10 cellular contexts compared by ENCODE assay signal in genomic region chr1:24558902-24559791, GRCh38. TPM values are rescaled to one million over a fixed set of nuclear protein-coding genes. Genes with fewer than 3 reads are reported as not detected.
DNase-seq lines count a peak whose midpoint lies in the region; ATAC-seq, FAIRE-seq and TF ChIP-seq lines count a peak whose summit lies in the region.
"Had no signal": no experiment of that assay in that cellular context is flagged by ENCODE, and none has a peak within 500 bp of the region (broad histone marks: within the 10 kb centered on the region; RNA-seq: fewer than 3 reads in every experiment).

No MANE protein-coding gene starts in this region.

- H3K27ac ChIP-seq in MM.1S (ENCODE audit: low read length) (no peak overlapping the region), mammary epithelial cell (ENCODE audit: insufficient read depth, low read depth, low read length) (no peak overlapping the region), HepG2 (ENCODE audit: extremely low read length, insufficient read depth, low read length) (peak overlapping the region; percentile 59)
- H3K27ac ChIP-seq: epithelial cell of prostate had no signal

- no peak overlapping the region for H3K4me2 ChIP-seq in MM.1S (ENCODE audit: low read depth, low read length)
- no peak overlapping the region for H3K4me2 ChIP-seq in mammary epithelial cell (ENCODE audit: insufficient read depth, low read depth, low read length)
- H3K4me2 ChIP-seq in HepG2 (ENCODE audit: low read depth, low read length), result peak overlapping the region; percentile 96

- H2AFZ ChIP-seq in MM.1S (ENCODE audit: low read length), result peak overlapping the region; percentile 20; the same call in 1 of the 2 replicates
- peak overlapping the region; percentile 54 for H2AFZ ChIP-seq in mammary epithelial cell (ENCODE audit: low read depth, low read length)
- no peak overlapping the region for H2AFZ ChIP-seq in HepG2 (ENCODE audit: low read length)

- in situ Hi-C loops in mammary epithelial cell (cut with MboI; ENCODE audit: low sequenced_read_pairs in 2 of 2), result no loop called here
- in situ Hi-C loops in HepG2 (cut with HindIII; ENCODE audit: extremely low pct_ligation_motif_present, low pct_unique_long_range_greater_than_20kb), result no loop called here

- BruUV-seq in mammary epithelial cell (replicated peaks; lab: Mats Ljungman, UMichigan) (no TSS peak), HepG2 (replicated peaks; lab: Mats Ljungman, UMichigan) (no TSS peak)

- ATAC-seq in HepG2 (peak; percentile 71), GM19397 (IDR thresholded peaks at IDR 0.05; ENCODE audit: unreplicated experiment) (no peak), GM19023 (IDR thresholded peaks at IDR 0.05; ENCODE audit: unreplicated experiment) (no peak), GM21360 (IDR thresholded peaks at IDR 0.05; ENCODE audit: unreplicated experiment) (no peak)

- intact Hi-C loops in mammary epithelial cell (cut with micrococcal nuclease) (no loop called here), HepG2 (cut with micrococcal nuclease; ENCODE audit: unreplicated experiment) (loop anchor here (5.0 kb wide), 2 partner anchors 57 to 78 kb away; partner anchors contain the start of gene RCAN3)

- H3K9ac ChIP-seq in MM.1S (ENCODE audit: low read length), result no peak overlapping the region
- no peak overlapping the region for H3K9ac ChIP-seq in mammary epithelial cell (ENCODE audit: insufficient read depth, low read length)
- no peak overlapping the region; the same call in 1 of the 2 replicates for H3K9ac ChIP-seq in HepG2 (ENCODE audit: insufficient read depth, low read depth, low read length)

- H3K4me1 ChIP-seq in MM.1S (ENCODE audit: low read length) (peaks cover 26% of the 10 kb centered on the region), mammary epithelial cell (ENCODE audit: insufficient read depth, low read length) (peaks cover 16% of the 10 kb centered on the region), HepG2 (ENCODE audit: insufficient read depth, low read length) (peaks cover 60% of the 10 kb centered on the region)

- H3K27me3 ChIP-seq in MM.1S (replicated peaks; ENCODE audit: insufficient read depth, low read length) (no peaks in the 10 kb centered on the region), mammary epithelial cell (ENCODE audit: insufficient read depth, low read length) (no peaks in the 10 kb centered on the region), HepG2 (ENCODE audit: control insufficient read depth in 1 of 2, insufficient read depth in 2 of 2, low read length in 2 of 2) (no peaks in the 10 kb centered on the region)

- H3K79me2 ChIP-seq in MM.1S (ENCODE audit: low read length) (no peaks in the 10 kb centered on the region), mammary epithelial cell (ENCODE audit: insufficient read depth, low read length) (no peaks in the 10 kb centered on the region), HepG2 (ENCODE audit: insufficient read depth, low read length) (peaks cover 4% of the 10 kb centered on the region)

- H3K4me3 ChIP-seq in AG09309 (ENCODE audit: control insufficient read depth, low read depth, low read length), result no peak overlapping the region
- H3K4me3 ChIP-seq in MM.1S (ENCODE audit: low read length), result no peak overlapping the region
- H3K4me3 ChIP-seq in mammary epithelial cell (replicated peaks in 1 of 3; ENCODE audit: insufficient read depth in 1 of 3, low read depth in 2 of 3, low read length in 3 of 3), result no peak overlapping the region
- H3K4me3 ChIP-seq in HepG2 (replicated peaks in 1 of 3; ENCODE audit: insufficient read depth in 1 of 3, low read depth in 2 of 3, low read length in 3 of 3), result peak overlapping the region in 1 of 3 experiments; percentile 82; a peak in 1 of 6 replicates

- FAIRE-seq in HepG2 (lab: Jason Lieb, UNC), result peak; percentile 70

- H3K9me3 ChIP-seq in MM.1S (replicated peaks; ENCODE audit: insufficient read depth, low read length), result no peaks in the 10 kb centered on the region
- no peaks in the 10 kb centered on the region for H3K9me3 ChIP-seq in mammary epithelial cell (replicated peaks; ENCODE audit: insufficient read depth, low read length)
- no peaks in the 10 kb centered on the region for H3K9me3 ChIP-seq in HepG2 (ENCODE audit: low read length)

- POLR2A ChIA-PET in HepG2 (lab: Yijun Ruan, JAX), result interaction anchor here (0.9 to 2.1 kb wide), 4 partner anchors 9 to 28 kb away, joined by 3 to 8 read pairs (median 6); no protein-coding TSS in a partner anchor

- no peaks in the 10 kb centered on the region for H4K20me1 ChIP-seq in MM.1S (ENCODE audit: insufficient read depth, low read length)
- no peaks in the 10 kb centered on the region for H4K20me1 ChIP-seq in mammary epithelial cell (ENCODE audit: insufficient read depth, low read length)
- no peaks in the 10 kb centered on the region; the same call in 1 of the 2 replicates for H4K20me1 ChIP-seq in HepG2 (ENCODE audit: insufficient read depth, low read length)

- dilution Hi-C loops in mammary epithelial cell (cut with HindIII; ENCODE audit: low sequenced_read_pairs), result loop anchor here (5.0 kb wide), 1 partner anchor 57 kb away; the partner anchor contains the start of gene RCAN3

- TF ChIP-seq EP300 in HepG2 (IDR thresholded peaks at IDR 0.05; ENCODE audit: low read depth in 2 of 2, low read length in 2 of 2), result peak in 1 of 2 experiments; percentile 66; a peak in 2 of 4 replicates
- no peak for TF ChIP-seq EP300 in HepG2 (CRISPR knock-in tag; IDR thresholded peaks at IDR 0.05; ENCODE audit: borderline replicate concordance)

- 3% methylated on average over 7 of the region's 12 CpGs for WGBS in mammary epithelial cell (ENCODE audit: low coverage, missing lambda C conversion rate)
- 15% methylated on average over 8 of the region's 12 CpGs for WGBS in HepG2 (ENCODE audit: low lambda C conversion rate)

- no peaks in the 10 kb centered on the region; the same call in 1 of the 2 replicates for H3F3A ChIP-seq in MM.1S (ENCODE audit: insufficient read depth, low read length)

- CTCF ChIA-PET in mammary epithelial cell (lab: Charles Lee; ENCODE audit: low non-redundant PET) (no interaction called here), HepG2 (lab: Yijun Ruan, JAX; ENCODE audit: low intra/inter-chr PET ratio, low total read pairs) (no interaction called here)

- no peaks in the 10 kb centered on the region for H3K9me2 ChIP-seq in MM.1S (replicated peaks; ENCODE audit: insufficient read depth, low read length)

- no peak for TF ChIP-seq CTCF in AG09309 (IDR thresholded peaks at IDR 0.05; ENCODE audit: control insufficient read depth, insufficient read depth, low read depth, low read length, missing control alignments)
- no peak for TF ChIP-seq CTCF in MM.1S (IDR thresholded peaks at IDR 0.05; ENCODE audit: low read length)
- no peak for TF ChIP-seq CTCF in mammary epithelial cell (conservative IDR thresholded peaks at IDR 0.05 in 1 of 2, IDR thresholded peaks at IDR 0.05 in 1 of 2; ENCODE audit: extremely low read depth in 1 of 2, insufficient read depth in 1 of 2, low read depth in 1 of 2, low read length in 2 of 2)
- no peak for TF ChIP-seq CTCF in HepG2 (CRISPR knock-in tag; IDR thresholded peaks at IDR 0.05)

- DNase-seq in AG09309 (ENCODE audit: low read depth) (peak; percentile 23), MM.1S (peak; percentile 22), mammary epithelial cell (peak; percentile 68), HepG2 (ENCODE audit: low spot score) (peak; percentile 89), D341Med (ENCODE audit: low spot score) (no peak)
- DNase-seq: NCI-H524 treated with DMSO at 0.1 percent for 48 hours had no signal

- H3K36me3 ChIP-seq in MM.1S (replicated peaks; ENCODE audit: insufficient read depth, low read length) (no peaks in the 10 kb centered on the region), mammary epithelial cell (ENCODE audit: insufficient read depth, low read length) (no peaks in the 10 kb centered on the region), HepG2 (replicated peaks in 1 of 2; ENCODE audit: control insufficient read depth in 1 of 2, insufficient read depth in 2 of 2, low read length in 2 of 2) (no peaks in the 10 kb centered on the region; a peak in 1 of 5 replicates)

- TF ChIP-seq POLR2A in HepG2 (IDR thresholded peaks at IDR 0.05; ENCODE audit: insufficient read depth in 1 of 2, low read depth in 2 of 2, low read length in 2 of 2), result no peak

- no peak for TF ChIP-seq RAD21 in HepG2 (CRISPR knock-in tag; IDR thresholded peaks at IDR 0.05)

RNA-seq across cellular contexts. Expression of gene NCMAP, which starts 3.3 kb away (rescaled TPM):
- total RNA-seq in mammary epithelial cell (1 to 10 TPM in 1 of 2 donors, not detected in 1; 1.0 TPM), HepG2 (2016; rRNA removed; fragmentation: Illumina TruSeq; extraction: Trizol) (2.7 and 2.9 TPM in 2 replicates)
- polyA plus RNA-seq in mammary epithelial cell (0.02 TPM), HepG2 (2011; rRNA removed) (20.0 and 22.0 TPM in 2 replicates)
- polyA minus RNA-seq in mammary epithelial cell, result 0.26 TPM
- total RNA-seq in HepG2 (2016; cell fraction: cytosol; rRNA removed; fragmentation: Illumina TruSeq; extraction: Trizol; ENCODE audit: low read depth), result 1.1 and 1.7 TPM in 2 replicates
- 2.5 and 2.7 TPM in 2 replicates for total RNA-seq in HepG2 (2016; cell fraction: insoluble cytoplasmic fraction; rRNA removed; fragmentation: Illumina TruSeq; extraction: Trizol)
- 3.6 and 4.1 TPM in 2 replicates for total RNA-seq in HepG2 (2016; cell fraction: membrane; rRNA removed; fragmentation: Illumina TruSeq; extraction: Trizol)
- 1.3 and 1.7 TPM in 2 replicates for total RNA-seq in HepG2 (2016; cell fraction: nucleus; rRNA removed; fragmentation: Illumina TruSeq; extraction: Trizol)
- 16.3 and 22.0 TPM in 2 replicates for polyA plus RNA-seq in HepG2 (2011; cell fraction: cytosol; rRNA removed)
- polyA plus RNA-seq in HepG2 (2011; cell fraction: nucleus; rRNA removed), result 6.2 and 8.2 TPM in 2 replicates
- polyA plus RNA-seq in HepG2 (2012), result 9.9 and 19.2 TPM in 2 replicates
- polyA plus RNA-seq in HepG2 (2016; cell fraction: cytosol; fragmentation: Illumina TruSeq; extraction: Trizol; ENCODE audit: low read depth), result 1.1 and 1.6 TPM in 2 replicates
- 2.0 and 2.2 TPM in 2 replicates for polyA plus RNA-seq in HepG2 (2016; cell fraction: insoluble cytoplasmic fraction; fragmentation: Illumina TruSeq; extraction: Trizol; ENCODE audit: low read depth)
- polyA plus RNA-seq in HepG2 (2016; cell fraction: membrane; fragmentation: Illumina TruSeq; extraction: Trizol; ENCODE audit: low read depth), result 2.3 and 3.2 TPM in 2 replicates
- polyA plus RNA-seq in HepG2 (2016; cell fraction: nucleus; fragmentation: Illumina TruSeq; extraction: Trizol; ENCODE audit: insufficient read depth, low read depth), result 2.1 and 2.3 TPM in 2 replicates
- polyA minus RNA-seq in HepG2 (2011; rRNA and poly(A)+ RNA removed; ENCODE audit: low replicate concordance), result 28.8 TPM in 1 of 2 replicates, not detected in the other
- polyA minus RNA-seq in HepG2 (2011; cell fraction: cytosol; rRNA and poly(A)+ RNA removed), result 13.1 and 18.4 TPM in 2 replicates
- polyA minus RNA-seq in HepG2 (2011; cell fraction: nucleus; rRNA and poly(A)+ RNA removed), result 6.2 and 9.0 TPM in 2 replicates

RNA-seq across cellular contexts. Expression of gene RCAN3, which starts 56.5 kb away (rescaled TPM):
- total RNA-seq in mammary epithelial cell, result 10 to 100 TPM; 21.0 to 34.8 TPM
- 16.7 TPM for polyA plus RNA-seq in mammary epithelial cell
- 40.3 TPM for polyA minus RNA-seq in mammary epithelial cell
- 13.3 and 13.6 TPM in 2 replicates for total RNA-seq in HepG2 (2016; rRNA removed; fragmentation: Illumina TruSeq; extraction: Trizol)
- total RNA-seq in HepG2 (2016; cell fraction: cytosol; rRNA removed; fragmentation: Illumina TruSeq; extraction: Trizol; ENCODE audit: low read depth), result 11.1 and 12.8 TPM in 2 replicates
- 12.7 and 13.1 TPM in 2 replicates for total RNA-seq in HepG2 (2016; cell fraction: insoluble cytoplasmic fraction; rRNA removed; fragmentation: Illumina TruSeq; extraction: Trizol)
- total RNA-seq in HepG2 (2016; cell fraction: membrane; rRNA removed; fragmentation: Illumina TruSeq; extraction: Trizol), result 11.4 and 12.2 TPM in 2 replicates
- total RNA-seq in HepG2 (2016; cell fraction: nucleus; rRNA removed; fragmentation: Illumina TruSeq; extraction: Trizol), result 6.8 and 7.8 TPM in 2 replicates
- 10.9 and 12.2 TPM in 2 replicates for polyA plus RNA-seq in HepG2 (2011; rRNA removed)
- polyA plus RNA-seq in HepG2 (2011; cell fraction: cytosol; rRNA removed), result 7.5 and 10.9 TPM in 2 replicates
- 5.9 and 6.3 TPM in 2 replicates for polyA plus RNA-seq in HepG2 (2011; cell fraction: nucleus; rRNA removed)
- polyA plus RNA-seq in HepG2 (2012), result 8.9 and 12.1 TPM in 2 replicates
- polyA plus RNA-seq in HepG2 (2016; cell fraction: cytosol; fragmentation: Illumina TruSeq; extraction: Trizol; ENCODE audit: low read depth), result 5.1 and 5.8 TPM in 2 replicates
- 11.8 and 14.0 TPM in 2 replicates for polyA plus RNA-seq in HepG2 (2016; cell fraction: insoluble cytoplasmic fraction; fragmentation: Illumina TruSeq; extraction: Trizol; ENCODE audit: low read depth)
- 9.8 and 11.1 TPM in 2 replicates for polyA plus RNA-seq in HepG2 (2016; cell fraction: membrane; fragmentation: Illumina TruSeq; extraction: Trizol; ENCODE audit: low read depth)
- 11.0 and 12.1 TPM in 2 replicates for polyA plus RNA-seq in HepG2 (2016; cell fraction: nucleus; fragmentation: Illumina TruSeq; extraction: Trizol; ENCODE audit: insufficient read depth, low read depth)
- 5.6 and 20.2 TPM in 2 replicates for polyA minus RNA-seq in HepG2 (2011; rRNA and poly(A)+ RNA removed; ENCODE audit: low replicate concordance)
- 12.3 and 12.5 TPM in 2 replicates for polyA minus RNA-seq in HepG2 (2011; cell fraction: cytosol; rRNA and poly(A)+ RNA removed)
- 4.2 and 8.7 TPM in 2 replicates for polyA minus RNA-seq in HepG2 (2011; cell fraction: nucleus; rRNA and poly(A)+ RNA removed)
